ENCODE assay signal across 9 cellular contexts in the genomic region with DNA sequence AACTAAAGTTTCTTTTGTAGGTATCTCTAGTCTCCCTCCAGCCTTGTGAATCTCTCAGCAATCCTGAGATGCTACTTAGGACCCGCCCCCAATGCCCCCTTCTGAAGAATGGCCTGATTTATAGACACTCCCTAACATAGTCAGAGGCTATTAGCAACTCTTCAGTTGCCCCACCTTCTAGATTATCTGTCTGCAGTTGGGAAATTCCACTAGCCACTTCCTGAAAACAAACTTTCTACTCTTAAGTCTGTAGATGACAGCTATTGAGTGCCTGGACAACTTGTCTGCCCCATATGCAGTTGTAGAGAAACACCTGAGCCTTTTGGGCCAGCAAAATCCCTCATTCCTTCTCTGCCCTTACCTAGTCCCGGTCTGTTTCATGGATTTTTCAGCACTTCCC.
DNase-seq lines count a peak whose midpoint lies in the region; ATAC-seq and TF ChIP-seq lines count a peak whose summit lies in the region.
"Had no signal": no experiment of that assay in that cellular context is flagged by ENCODE, and none has a peak within 500 bp of the region (broad histone marks: within the 10 kb centered on the region; RNA-seq: fewer than 3 reads in every experiment).

No MANE protein-coding gene starts in this region.

- no peak overlapping the region for H2BK120ac ChIP-seq in neuronal stem cell (ENCODE audit: low read depth, low read length)

- H3K9me3 ChIP-seq in neuronal stem cell (replicated peaks in 1 of 2; ENCODE audit: control insufficient read depth in 2 of 2, insufficient read depth in 1 of 2, low read depth in 1 of 2, low read length in 2 of 2) (peaks cover 0 to 3% of the 10 kb centered on the region in 2 donors), suprapubic skin (no peaks in the 10 kb centered on the region)

- ATAC-seq in HG02981 (IDR thresholded peaks at IDR 0.05; ENCODE audit: unreplicated experiment) = peak; percentile 97

- no peak overlapping the region for H3K23ac ChIP-seq in neuronal stem cell (ENCODE audit: low read depth, low read length, poor library complexity)

- H3K79me1 ChIP-seq in neuronal stem cell (ENCODE audit: low read depth, low read length) = no peaks in the 10 kb centered on the region

- no peak overlapping the region for H3K4me3 ChIP-seq in neuronal stem cell (ENCODE audit: low read length in 2 of 2)
- H3K4me3 ChIP-seq in suprapubic skin = no peak overlapping the region

- H3K27me3 ChIP-seq in neuronal stem cell (ENCODE audit: control insufficient read depth in 3 of 3, insufficient read depth in 3 of 3, low read depth in 1 of 3, low read length in 3 of 3) = no peaks in the 10 kb centered on the region
- H3K27me3 ChIP-seq in suprapubic skin = no peaks in the 10 kb centered on the region

- TF ChIP-seq POLR2A in suprapubic skin (IDR thresholded peaks at IDR 0.05) = no peak

- no peak overlapping the region for H4K8ac ChIP-seq in neuronal stem cell (ENCODE audit: low read depth, low read length)

- H4K91ac ChIP-seq in neuronal stem cell (ENCODE audit: low read depth, low read length, poor library complexity) = no peak overlapping the region

- H3K9ac ChIP-seq in neuronal stem cell (ENCODE audit: low read depth, low read length, poor library complexity) = no peak overlapping the region

- peak; percentile 10 for DNase-seq in NK-92 treated with Interleukin-12 subunit alpha and Interleukin-12 subunit beta, amount 100 ng/mL, for 24 hours (lab: John Stamatoyannopoulos, UW)
- DNase-seq in NK-92 (lab: John Stamatoyannopoulos, UW; ENCODE audit: unreplicated experiment) (no peak), SIG-M5 (lab: John Stamatoyannopoulos, UW) (peak; percentile 1), neuronal stem cell (ENCODE audit: low spot score) (no peak), NCI-H774 (lab: John Stamatoyannopoulos, UW) (no peak), UCSD-AML1 (lab: John Stamatoyannopoulos, UW; ENCODE audit: unreplicated experiment) (no peak), suprapubic skin (ENCODE audit: low spot score in 2 of 2) (no peak)

- H3K18ac ChIP-seq in neuronal stem cell (ENCODE audit: low read length) = no peak overlapping the region

- no peak overlapping the region for H3K14ac ChIP-seq in neuronal stem cell (ENCODE audit: low read length)

- H2BK5ac ChIP-seq in neuronal stem cell (ENCODE audit: low read length) = no peak overlapping the region

- TF ChIP-seq EP300 in suprapubic skin (IDR thresholded peaks at IDR 0.05) = no peak

- no CpG with 5 or more reads among the region's 2 CpGs for WGBS in neuronal stem cell (ENCODE audit: extremely low coverage in 2 of 2, insufficient read length in 2 of 2, insufficient replicate concordance in 1 of 2), 2 donors
- 84% methylated on average over 2 of the region's 2 CpGs for WGBS in suprapubic skin

- H3K4ac ChIP-seq in neuronal stem cell (ENCODE audit: low read length) = no peak overlapping the region

- H3K4me1 ChIP-seq in neuronal stem cell (ENCODE audit: control insufficient read depth in 2 of 2, insufficient read depth in 1 of 2, low read depth in 1 of 2, low read length in 2 of 2) (peaks cover 1 to 20% of the 10 kb centered on the region in 2 donors), suprapubic skin (peaks cover 36% of the 10 kb centered on the region)

- H2AK5ac ChIP-seq in neuronal stem cell (ENCODE audit: low read depth, low read length) = no peak overlapping the region

- H3K4me2 ChIP-seq in neuronal stem cell (ENCODE audit: insufficient read depth, low read length, poor library complexity, severe bottlenecking) = no peak overlapping the region

- no peak overlapping the region for H2BK12ac ChIP-seq in neuronal stem cell (ENCODE audit: low read length)

- no peak for TF ChIP-seq CTCF in suprapubic skin (IDR thresholded peaks at IDR 0.05)

- H2AFZ ChIP-seq in neuronal stem cell (ENCODE audit: low read length) = peak overlapping the region; percentile 11

- H3K36me3 ChIP-seq in neuronal stem cell (replicated peaks in 1 of 2; ENCODE audit: control insufficient read depth in 2 of 2, insufficient read depth in 2 of 2, low read length in 2 of 2) (no peaks in the 10 kb centered on the region), suprapubic skin (no peaks in the 10 kb centered on the region)

- no peak overlapping the region for H3K27ac ChIP-seq in neuronal stem cell (replicated peaks; ENCODE audit: low read length)
- H3K27ac ChIP-seq in suprapubic skin = no peak overlapping the region
- H3K27ac ChIP-seq: 22Rv1 had no signal

- H2BK15ac ChIP-seq in neuronal stem cell (ENCODE audit: low read length) = no peak overlapping the region

Comparison
In these comparisons a context has a peak if more than half of its experiments do, and no peak if none do; other contexts are left out.
1. DNase-seq: peak in NK-92 treated with Interleukin-12 subunit alpha and Interleukin-12 subunit beta, amount 100 ng/mL, for 24 hours (single experiment) and SIG-M5 (single experiment); none in NK-92 (single experiment), neuronal stem cell (single experiment), NCI-H774 (single experiment), UCSD-AML1 (single experiment) and suprapubic skin (0 of 2).